25 cellular contexts compared by ENCODE assay signal in genomic region chr2:205703471-205703870, GRCh38. TPM values are rescaled to one million over a fixed set of nuclear protein-coding genes. Genes with fewer than 3 reads are reported as not detected.
DNase-seq lines count a peak whose midpoint lies in the region; ATAC-seq and TF ChIP-seq lines count a peak whose summit lies in the region.
"Had no signal": no experiment of that assay in that cellular context is flagged by ENCODE, and none has a peak within 500 bp of the region (broad histone marks: within the 10 kb centered on the region; RNA-seq: fewer than 3 reads in every experiment).

No MANE protein-coding gene starts in this region.

- DNase-seq in heart right ventricle (no peak), left cardiac atrium (no peak), ovary (no peak), upper lobe of left lung (no peak), DMS53 treated with DMSO at 0.1 percent for 48 hours (lab: John Stamatoyannopoulos, UW; ENCODE audit: unreplicated experiment) (no peak), suprapubic skin (ENCODE audit: low spot score in 2 of 2) (no peak)
- DNase-seq: activated CD4-positive, alpha-beta memory T cell treated with anti-CD3 and anti-CD28 coated beads, Interleukin-2, amount 10 ng/mL, durations not matched to agents 7 days and 5 days; activated effector memory CD4-positive, alpha-beta T cell treated with Interleukin-2 at 50 U/mL for 16 hours; activated naive CD8-positive, alpha-beta T cell treated with anti-CD3 and anti-CD28 coated beads for 36 hours; effector CD4-positive, alpha-beta T cell; GF-D8; Karpas-422; NCI-H187; NCI-H69; Peyer's patch; stimulated activated CD4-positive, alpha-beta T cell treated with anti-CD3 and anti-CD28 coated beads, Interleukin-12 subunit alpha, Interleukin-12 subunit beta, amount 100 ng/mL, for 4 hours; stimulated activated CD4-positive, alpha-beta T cell treated with anti-CD3 and anti-CD28 coated beads, Interleukin-4, amount 100 ng/mL, for 24 hours; stimulated activated naive CD4-positive, alpha-beta T cell; T-cell; upper lobe of right lung had no signal

- H3K27me3 ChIP-seq in heart right ventricle: no peaks in the 10 kb centered on the region
- H3K27me3 ChIP-seq in esophagus (ENCODE audit: control insufficient read depth in 1 of 2, insufficient read depth in 2 of 2, low read length in 2 of 2): no peaks in the 10 kb centered on the region
- H3K27me3 ChIP-seq in ovary: no peaks in the 10 kb centered on the region
- no peaks in the 10 kb centered on the region for H3K27me3 ChIP-seq in upper lobe of left lung
- H3K27me3 ChIP-seq in suprapubic skin: no peaks in the 10 kb centered on the region
- H3K27me3 ChIP-seq: Peyer's patch, SJSA1, upper lobe of right lung had no signal

- intact Hi-C loops in heart right ventricle (cut with DNase I): no loop called here
- intact Hi-C loops in left cardiac atrium (cut with DNase I): no loop called here
- intact Hi-C loops in ovary (cut with DNase I): no loop called here

- no peak for ATAC-seq in heart right ventricle
- ATAC-seq in left cardiac atrium: no peak
- ATAC-seq in upper lobe of left lung (ENCODE audit: low FRiP score in 2 of 2): no peak
- no peak for ATAC-seq in HG03469 (IDR thresholded peaks at IDR 0.05; ENCODE audit: unreplicated experiment)
- ATAC-seq: activated CD4-positive, CD25-positive, alpha-beta regulatory T cell treated with anti-CD3 and anti-CD28 coated beads, Interleukin-2, amount 50 U/mL, for 24 hours; T-cell had no signal

- H3K4me1 ChIP-seq in heart right ventricle (peaks cover 11 to 100% (median 86%) of the 10 kb centered on the region in 9 donors), esophagus (ENCODE audit: control insufficient read depth in 2 of 2, insufficient read depth in 2 of 2, low read length in 1 of 2) (peaks cover 6 to 13% of the 10 kb centered on the region in 2 donors), ovary (ENCODE audit: insufficient read depth) (peaks cover 52% of the 10 kb centered on the region), upper lobe of left lung (peaks cover 29 to 66% (median 49%) of the 10 kb centered on the region in 4 donors), suprapubic skin (peaks cover 25% of the 10 kb centered on the region)

- no peak for TF ChIP-seq POLR2A in ovary (IDR thresholded peaks at IDR 0.05)
- TF ChIP-seq POLR2A in upper lobe of left lung (IDR thresholded peaks at IDR 0.05): no peak
- TF ChIP-seq POLR2A in suprapubic skin (IDR thresholded peaks at IDR 0.05): no peak

- H3K4me3 ChIP-seq in heart right ventricle: no peak overlapping the region
- no peak overlapping the region for H3K4me3 ChIP-seq in esophagus (ENCODE audit: low read depth in 1 of 2, low read length in 2 of 2)
- H3K4me3 ChIP-seq in ovary: no peak overlapping the region
- H3K4me3 ChIP-seq in upper lobe of left lung: no peak overlapping the region
- no peak overlapping the region for H3K4me3 ChIP-seq in suprapubic skin
- H3K4me3 ChIP-seq: mucosa of descending colon, Peyer's patch, SJSA1, upper lobe of right lung had no signal

- WGBS in heart right ventricle, 2 donors: 88 to 92% methylated on average over 4 of the region's 4 CpGs
- 76 to 86% methylated on average over 4 of the region's 4 CpGs for WGBS in esophagus, 2 donors
- WGBS in ovary, 3 donors: 82 to 90% (median 84%) methylated on average over 4 of the region's 4 CpGs
- 90 to 95% methylated on average over 4 of the region's 4 CpGs for WGBS in upper lobe of left lung, 2 donors
- 78% methylated on average over 4 of the region's 4 CpGs for WGBS in suprapubic skin

- H3K9me3 ChIP-seq in heart right ventricle (no peaks in the 10 kb centered on the region), esophagus (ENCODE audit: control insufficient read depth in 2 of 2, insufficient read depth in 1 of 2, low read depth in 1 of 2, low read length in 1 of 2) (no peaks in the 10 kb centered on the region), ovary (no peaks in the 10 kb centered on the region), upper lobe of left lung (no peaks in the 10 kb centered on the region), suprapubic skin (no peaks in the 10 kb centered on the region)
- H3K9me3 ChIP-seq: mucosa of descending colon, Peyer's patch, SJSA1, upper lobe of right lung had no signal

- TF ChIP-seq CTCF in heart right ventricle (IDR thresholded peaks at IDR 0.05) (no peak), ovary (IDR thresholded peaks at IDR 0.05) (no peak), upper lobe of left lung (IDR thresholded peaks at IDR 0.05) (no peak), suprapubic skin (IDR thresholded peaks at IDR 0.05) (no peak)

- H3K27ac ChIP-seq in heart right ventricle: peak overlapping the region in 8 of 10 donors; percentile 6 to 84 (median 44)
- peak overlapping the region; percentile 62 to 82 for H3K27ac ChIP-seq in esophagus (ENCODE audit: low read depth in 2 of 2, low read length in 1 of 2)
- H3K27ac ChIP-seq in ovary: peak overlapping the region; percentile 59 to 74
- peak overlapping the region; percentile 14 to 65 (median 34) for H3K27ac ChIP-seq in upper lobe of left lung
- no peak overlapping the region for H3K27ac ChIP-seq in suprapubic skin
- H3K27ac ChIP-seq: upper lobe of right lung had no signal

- H3K36me3 ChIP-seq in heart right ventricle: no peaks in the 10 kb centered on the region
- H3K36me3 ChIP-seq in esophagus (ENCODE audit: control insufficient read depth in 2 of 2, insufficient read depth in 2 of 2, low read length in 1 of 2): peaks cover 2 to 3% of the 10 kb centered on the region in 2 donors
- H3K36me3 ChIP-seq in ovary: no peaks in the 10 kb centered on the region
- peaks cover 0 to 8% (median 0%) of the 10 kb centered on the region in 4 donors for H3K36me3 ChIP-seq in upper lobe of left lung
- H3K36me3 ChIP-seq in suprapubic skin: no peaks in the 10 kb centered on the region
- H3K36me3 ChIP-seq: Peyer's patch, SJSA1, upper lobe of right lung had no signal

- no peak for TF ChIP-seq EP300 in ovary (IDR thresholded peaks at IDR 0.05)
- no peak for TF ChIP-seq EP300 in upper lobe of left lung (IDR thresholded peaks at IDR 0.05)
- no peak for TF ChIP-seq EP300 in suprapubic skin (IDR thresholded peaks at IDR 0.05)

RNA-seq across cellular contexts. Expression of gene NRP2, which starts 21.2 kb away (rescaled TPM):
- total RNA-seq in heart right ventricle (10 to 100 TPM in 5 of 10 donors, 1 to 10 TPM in 5; 4.7 to 29.4 (median 9.9) TPM), left cardiac atrium (10 to 100 TPM; 16.3 to 16.6 TPM), ovary (100 to 1,000 TPM in 5 of 7 donors, 10 to 100 TPM in 2; 47.9 to 143 (median 106) TPM), upper lobe of left lung (10 to 100 TPM; 61.4 to 99.4 (median 71.8) TPM), suprapubic skin (1 to 10 TPM; 3.4 to 8.9 (median 6.6) TPM)
- polyA plus RNA-seq in heart right ventricle (1 to 10 TPM; 2.5 to 2.7 TPM), esophagus (10 to 100 TPM in 1 of 2 donors, 1 to 10 TPM in 1; 6.9 to 11.1 TPM), ovary (100 to 1,000 TPM in 1 of 2 donors, 10 to 100 TPM in 1; 72.7 to 111 TPM)
